ENCODE assay signal across 26 cellular contexts in the genomic region with DNA sequence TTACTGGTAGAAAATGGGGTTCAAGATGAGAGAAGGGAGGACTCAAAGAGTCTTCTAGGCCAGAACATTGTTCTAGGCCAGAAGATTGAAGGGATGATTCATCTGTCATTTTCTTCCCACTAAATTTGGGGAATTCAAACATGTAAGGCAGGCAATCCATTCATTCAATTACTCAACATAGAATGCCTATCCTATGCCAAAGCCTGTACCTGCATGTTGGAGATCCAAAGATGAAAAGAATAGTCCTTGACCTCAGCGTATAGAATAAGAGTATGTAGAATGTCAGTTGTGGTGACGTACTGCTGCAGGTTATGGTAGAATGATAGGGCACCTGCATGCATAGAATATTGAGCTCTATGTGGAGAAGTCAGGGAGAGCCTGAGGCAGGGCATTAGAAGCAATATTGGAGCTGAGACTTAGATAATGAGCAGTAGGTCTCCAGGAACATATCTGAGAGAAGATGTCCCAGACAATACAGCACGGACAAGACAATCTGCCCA. TPM values are rescaled to one million over a fixed set of nuclear protein-coding genes. Genes with fewer than 3 reads are reported as not detected.
DNase-seq lines count a peak whose midpoint lies in the region; ATAC-seq, FAIRE-seq and TF ChIP-seq lines count a peak whose summit lies in the region.
"Had no signal": no experiment of that assay in that cellular context is flagged by ENCODE, and none has a peak within 500 bp of the region (broad histone marks: within the 10 kb centered on the region; RNA-seq: fewer than 3 reads in every experiment).

No MANE protein-coding gene starts in this region.

- no peak overlapping the region for H3K27ac ChIP-seq in keratinocyte (ENCODE audit: control insufficient read depth, insufficient read depth, low read length)
- no peak overlapping the region for H3K27ac ChIP-seq in effector memory CD4-positive, alpha-beta T cell (ENCODE audit: insufficient read depth, low read length, poor library complexity, severe bottlenecking)
- H3K27ac ChIP-seq: BLaER1 had no signal

- DNase-seq in bronchial epithelial cell (ENCODE audit: low read depth): peak; percentile 22
- peak; percentile 70 for DNase-seq in epithelial cell of esophagus (ENCODE audit: low read depth)
- peak; percentile 28 for DNase-seq in keratinocyte (ENCODE audit: low read depth, low spot score)
- DNase-seq in GM19240 (ENCODE audit: insufficient read length, low spot score): no peak
- no peak for DNase-seq in effector memory CD4-positive, alpha-beta T cell
- DNase-seq: 8988T; ACHN; BE2C; C1 segment of cervical spinal cord; CD4-positive, alpha-beta memory T cell; CD4-positive, CD25-positive, alpha-beta regulatory T cell; CD8-positive, alpha-beta memory T cell; COR-L47; DMS 273 treated with DMSO at 0.1 percent for 48 hours; DMS153; DMS53; DMS79; DND-41; EL; GDM1 had no signal

- FAIRE-seq in bronchial epithelial cell (lab: Jason Lieb, UNC): no peak
- FAIRE-seq in keratinocyte (lab: Jason Lieb, UNC): peak; percentile 80
- FAIRE-seq: A204.1, GM12878, GM12892 had no signal

- H3K27me3 ChIP-seq in bronchial epithelial cell (ENCODE audit: control insufficient read depth, insufficient read depth, low read length) (no peaks in the 10 kb centered on the region), keratinocyte (ENCODE audit: control insufficient read depth, extremely low read depth, insufficient read depth, low read length) (no peaks in the 10 kb centered on the region)
- H3K27me3 ChIP-seq in effector memory CD4-positive, alpha-beta T cell (replicated peaks; ENCODE audit: control insufficient read depth, insufficient read depth, low read length, poor library complexity, severe bottlenecking): no peaks in the 10 kb centered on the region
- H3K27me3 ChIP-seq: BE2C, BLaER1 had no signal

- H3K36me3 ChIP-seq in bronchial epithelial cell (ENCODE audit: control insufficient read depth, insufficient read depth, low read length) (no peaks in the 10 kb centered on the region), keratinocyte (ENCODE audit: control insufficient read depth in 2 of 2, extremely low read depth in 1 of 2, insufficient read depth in 2 of 2, low read length in 2 of 2) (no peaks in the 10 kb centered on the region)
- no peaks in the 10 kb centered on the region for H3K36me3 ChIP-seq in effector memory CD4-positive, alpha-beta T cell (ENCODE audit: control insufficient read depth, insufficient read depth, low read length)
- H3K36me3 ChIP-seq: BLaER1 had no signal

- no peaks in the 10 kb centered on the region for H3K79me2 ChIP-seq in keratinocyte (ENCODE audit: control insufficient read depth, insufficient read depth, low read length)

- ATAC-seq in GM21447 (IDR thresholded peaks at IDR 0.05; ENCODE audit: unreplicated experiment): no peak
- ATAC-seq: GM12878 had no signal

- no peak overlapping the region for H3K9ac ChIP-seq in keratinocyte (ENCODE audit: control insufficient read depth, extremely low read depth, insufficient read depth, low read length)
- H3K9ac ChIP-seq: BLaER1 had no signal

- no peaks in the 10 kb centered on the region for H3K9me1 ChIP-seq in keratinocyte (ENCODE audit: control insufficient read depth, extremely low read depth, insufficient read depth, low read length)

- no peak overlapping the region for H3K4me3 ChIP-seq in bronchial epithelial cell (ENCODE audit: low read depth, low read length)
- H3K4me3 ChIP-seq in epithelial cell of esophagus (ENCODE audit: low read length): no peak overlapping the region
- no peak overlapping the region for H3K4me3 ChIP-seq in keratinocyte (ENCODE audit: control insufficient read depth in 2 of 3, extremely low read depth in 1 of 3, insufficient read depth in 2 of 3, low read depth in 1 of 3, low read length in 3 of 3)
- H3K4me3 ChIP-seq in effector memory CD4-positive, alpha-beta T cell (ENCODE audit: insufficient read depth, low read depth, low read length, poor library complexity, severe bottlenecking): no peak overlapping the region
- H3K4me3 ChIP-seq: BLaER1, GM12878 had no signal

- dilution Hi-C loops in keratinocyte (cut with MboI; ENCODE audit: extremely low pct_ligation_motif_present, low sequenced_read_pairs): no loop called here

- no peak overlapping the region for H3K4me2 ChIP-seq in keratinocyte (ENCODE audit: control insufficient read depth, extremely low read depth, insufficient read depth, low read depth, low read length)
- H3K4me2 ChIP-seq: BLaER1 had no signal

- TF ChIP-seq CTCF in bronchial epithelial cell (IDR thresholded peaks at IDR 0.05; ENCODE audit: insufficient read depth, low read length, severe bottlenecking): no peak
- no peak for TF ChIP-seq CTCF in epithelial cell of esophagus (IDR thresholded peaks at IDR 0.05; ENCODE audit: insufficient read depth, low read depth, low read length, missing control alignments)
- TF ChIP-seq CTCF in keratinocyte (optimal IDR thresholded peaks at IDR 0.05 in 1 of 3, IDR thresholded peaks at IDR 0.05 in 1 of 3, conservative IDR thresholded peaks at IDR 0.05 in 1 of 3; ENCODE audit: extremely low read depth in 1 of 3, insufficient read depth in 2 of 3, low read length in 3 of 3): no peak

- peaks cover 9% of the 10 kb centered on the region for H3K4me1 ChIP-seq in keratinocyte (ENCODE audit: control insufficient read depth, extremely low read depth, insufficient read depth, low read length)
- H3K4me1 ChIP-seq in effector memory CD4-positive, alpha-beta T cell (ENCODE audit: control insufficient read depth, insufficient read depth, low read length, poor library complexity, severe bottlenecking): no peaks in the 10 kb centered on the region
- H3K4me1 ChIP-seq: BLaER1 had no signal

- H4K20me1 ChIP-seq in keratinocyte (ENCODE audit: control insufficient read depth, extremely low read depth, insufficient read depth, low read length): no peaks in the 10 kb centered on the region
- H4K20me1 ChIP-seq: BLaER1 had no signal

- no peaks in the 10 kb centered on the region for H3K9me3 ChIP-seq in keratinocyte (ENCODE audit: control insufficient read depth, low read depth, low read length)
- H3K9me3 ChIP-seq in effector memory CD4-positive, alpha-beta T cell (ENCODE audit: control insufficient read depth, low read length): no peaks in the 10 kb centered on the region
- H3K9me3 ChIP-seq: BE2C, BLaER1 had no signal

- no peak overlapping the region for H2AFZ ChIP-seq in keratinocyte (ENCODE audit: control insufficient read depth, low read length)

RNA-seq across cellular contexts. Expression of a gene that starts 49.7 kb away (rescaled TPM):
- total RNA-seq in bronchial epithelial cell: 0.51 and 1.1 TPM in 2 replicates
- polyA plus RNA-seq in keratinocyte: 3.8 to 7.9 TPM (median 7.7 TPM) in 3 replicates
- 0.31 TPM for polyA plus RNA-seq in keratinocyte (2011; ENCODE audit: low read depth)
- 4.3 and 5.9 TPM in 2 replicates for polyA plus RNA-seq in keratinocyte (2011; cell fraction: cytosol; rRNA removed)
- polyA plus RNA-seq in keratinocyte (2011; cell fraction: nucleus; rRNA removed): 2.4 and 3.3 TPM in 2 replicates
- polyA plus RNA-seq in keratinocyte (2012; ENCODE audit: low replicate concordance): 0.65 and 6.3 TPM in 2 replicates
- polyA minus RNA-seq in keratinocyte: 4.8 to 16.1 TPM (median 9.1 TPM) in 3 replicates
- polyA minus RNA-seq in keratinocyte (2011; cell fraction: cytosol; rRNA and poly(A)+ RNA removed): 6.3 TPM
- 3.4 and 6.9 TPM in 2 replicates for polyA minus RNA-seq in keratinocyte (2011; cell fraction: nucleus; rRNA and poly(A)+ RNA removed)
- total RNA-seq: CD4-positive, alpha-beta memory T cell; CD8-positive, alpha-beta memory T cell; G401; GM12878 had no signal
- polyA plus RNA-seq: CD4-positive, alpha-beta memory T cell; CD8-positive, alpha-beta memory T cell had no signal

Comparison
In these comparisons a context has a peak if more than half of its experiments do, and no peak if none do; other contexts are left out.
1. DNase-seq: peak in bronchial epithelial cell (single experiment), epithelial cell of esophagus (single experiment) and keratinocyte (single experiment); none in GM19240 (single experiment) and effector memory CD4-positive, alpha-beta T cell (0 of 3).